ENCODE assay signal across 13 cellular contexts in the genomic region with DNA sequence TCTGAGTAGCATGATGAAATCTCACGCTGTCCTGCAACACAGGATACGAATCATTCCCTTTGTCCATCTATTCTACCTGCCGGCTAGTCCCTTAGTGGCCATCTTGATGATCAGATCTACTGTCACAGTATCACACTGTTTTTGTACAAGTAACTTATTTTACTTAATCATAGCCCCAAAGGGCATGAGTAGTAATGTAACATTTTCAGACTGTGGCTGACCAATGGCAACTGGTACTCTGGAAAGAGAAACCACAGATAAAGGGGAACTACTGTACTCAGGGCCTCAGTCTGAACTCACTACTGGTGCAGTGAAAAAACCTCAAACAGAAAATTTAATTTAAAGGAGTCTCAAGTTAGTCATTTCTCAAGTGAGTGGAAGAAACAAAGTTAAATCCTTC.
DNase-seq lines count a peak whose midpoint lies in the region; ATAC-seq and TF ChIP-seq lines count a peak whose summit lies in the region.
"Had no signal": no experiment of that assay in that cellular context is flagged by ENCODE, and none has a peak within 500 bp of the region (broad histone marks: within the 10 kb centered on the region; RNA-seq: fewer than 3 reads in every experiment).

No MANE protein-coding gene starts in this region.

- no peak for TF ChIP-seq CTCF in fibroblast of the aortic adventitia (IDR thresholded peaks at IDR 0.05; ENCODE audit: insufficient read depth, low read length)

- no peak overlapping the region for H3K4me3 ChIP-seq in fibroblast of the aortic adventitia (ENCODE audit: low read depth, low read length)

- ATAC-seq in GM18868 (IDR thresholded peaks at IDR 0.05; ENCODE audit: unreplicated experiment) (peak; percentile 99), GM21786 (IDR thresholded peaks at IDR 0.05; ENCODE audit: unreplicated experiment) (peak; percentile 99), HG03469 (IDR thresholded peaks at IDR 0.05; ENCODE audit: unreplicated experiment) (peak; percentile 97), HG03097 (IDR thresholded peaks at IDR 0.05; ENCODE audit: low FRiP score, unreplicated experiment) (no peak)
- ATAC-seq: effector memory CD8-positive, alpha-beta T cell had no signal

- peak; percentile 4 for DNase-seq in fibroblast of the aortic adventitia (ENCODE audit: low read depth)
- no peak for DNase-seq in occipital lobe (lab: John Stamatoyannopoulos, UW)
- DNase-seq in GF-D8 (lab: John Stamatoyannopoulos, UW): no peak
- no peak for DNase-seq in mesenteric fat pad (ENCODE audit: low spot score)
- DNase-seq: DND-41; effector memory CD8-positive, alpha-beta T cell; IMR-90; kidney; stimulated activated CD4-positive, alpha-beta T cell treated with anti-CD3 and anti-CD28 coated beads, Interleukin-12 subunit alpha, Interleukin-12 subunit beta, amount 100 ng/mL, for 4 hours had no signal
